Comparison of ENCODE assay signal across 12 cellular contexts in genomic region chr7:102688299-102689033, GRCh38. TPM values are rescaled to one million over a fixed set of nuclear protein-coding genes. Genes with fewer than 3 reads are reported as not detected.
DNase-seq lines count a peak whose midpoint lies in the region; ATAC-seq, FAIRE-seq and TF ChIP-seq lines count a peak whose summit lies in the region.
"Not testable (repeated sequence)": the region's sequence is repeated elsewhere in the genome, so short reads cannot be mapped to it uniquely, and the experiment has no call there.
"Had no signal": no experiment of that assay in that cellular context is flagged by ENCODE, and none has a peak within 500 bp of the region (broad histone marks: within the 10 kb centered on the region; RNA-seq: fewer than 3 reads in every experiment).

No MANE protein-coding gene starts in this region.

- H3K4me1 ChIP-seq in A549; naive thymus-derived CD4-positive, alpha-beta T cell (ENCODE audit: control insufficient read depth in 2 of 2, insufficient read depth in 2 of 2, low read length in 2 of 2): not testable (repeated sequence)

- not testable (repeated sequence) for H3K4me3 ChIP-seq in A549; naive thymus-derived CD4-positive, alpha-beta T cell (ENCODE audit: low read length)

- CTCF ChIA-PET in A549 (lab: Yijun Ruan, JAX); naive thymus-derived CD4-positive, alpha-beta T cell (lab: Charles Lee): not testable (repeated sequence)

- not testable (repeated sequence) for H3K36me3 ChIP-seq in naive thymus-derived CD4-positive, alpha-beta T cell (ENCODE audit: control insufficient read depth in 2 of 3, insufficient read depth in 3 of 3, low read length in 3 of 3)

- not testable (repeated sequence) for FAIRE-seq in A549 (lab: Jason Lieb, UNC)

- not testable (repeated sequence) for H3K9me3 Mint-ChIP-seq in effector memory CD8-positive, alpha-beta T cell; naive thymus-derived CD4-positive, alpha-beta T cell

- TF ChIP-seq RAD21 in A549 (conservative IDR thresholded peaks at IDR 0.05 in 1 of 2, IDR thresholded peaks at IDR 0.05 in 1 of 2) = not testable (repeated sequence)

- H3K36me3 Mint-ChIP-seq in effector memory CD8-positive, alpha-beta T cell (ENCODE audit: insufficient read depth); naive thymus-derived CD4-positive, alpha-beta T cell: not testable (repeated sequence)

- not testable (repeated sequence) for H3K27me3 ChIP-seq in naive thymus-derived CD4-positive, alpha-beta T cell (ENCODE audit: control insufficient read depth in 2 of 2, insufficient read depth in 2 of 2, low read length in 2 of 2)

- H3K27me3 Mint-ChIP-seq in effector memory CD8-positive, alpha-beta T cell; naive thymus-derived CD4-positive, alpha-beta T cell: not testable (repeated sequence)

- not testable (repeated sequence) for TF ChIP-seq EP300 in A549 (IDR thresholded peaks at IDR 0.05)

- not testable (repeated sequence) for H3K4me1 Mint-ChIP-seq in effector memory CD8-positive, alpha-beta T cell (ENCODE audit: low read depth in 2 of 2); naive thymus-derived CD4-positive, alpha-beta T cell

- POLR2A ChIA-PET in A549 (lab: Yijun Ruan, JAX); naive thymus-derived CD4-positive, alpha-beta T cell (lab: Charles Lee): not testable (repeated sequence)

- WGBS in A549 (ENCODE audit: missing lambda C conversion rate) = no CpG with 5 or more reads among the region's 37 CpGs

- not testable (repeated sequence) for H3K4me2 ChIP-seq in A549

- H3K4me3 Mint-ChIP-seq in effector memory CD8-positive, alpha-beta T cell; naive thymus-derived CD4-positive, alpha-beta T cell: not testable (repeated sequence)

- H3K27ac Mint-ChIP-seq in effector memory CD8-positive, alpha-beta T cell; naive thymus-derived CD4-positive, alpha-beta T cell: not testable (repeated sequence)

- ATAC-seq in A549 (peak; percentile 88 to 96), GM19023 (IDR thresholded peaks at IDR 0.05; ENCODE audit: unreplicated experiment) (peak; percentile 66), GM21526 (IDR thresholded peaks at IDR 0.05; ENCODE audit: low FRiP score, unreplicated experiment) (peak; percentile 48), HG02840 (IDR thresholded peaks at IDR 0.05; ENCODE audit: low FRiP score, unreplicated experiment) (peak; percentile 54), HG03175 (IDR thresholded peaks at IDR 0.05; ENCODE audit: unreplicated experiment) (peak; percentile 78), SK-N-SH treated with all-trans-retinoic acid at 6 μM for 48 hours (peak; percentile 82)
- peak; percentile 79 for ATAC-seq in effector memory CD8-positive, alpha-beta T cell (replicated peaks)
- ATAC-seq in naive thymus-derived CD4-positive, alpha-beta T cell = peak; percentile 93

- intact Hi-C loops in naive thymus-derived CD4-positive, alpha-beta T cell (cut with micrococcal nuclease) = not testable (repeated sequence)

- TF ChIP-seq POLR2A in A549 (IDR thresholded peaks at IDR 0.05; ENCODE audit: low read length) = not testable (repeated sequence)

- TF ChIP-seq CTCF in A549 (IDR thresholded peaks at IDR 0.05) = not testable (repeated sequence)

- H3K27ac ChIP-seq in A549; naive thymus-derived CD4-positive, alpha-beta T cell (ENCODE audit: low read depth, low read length): not testable (repeated sequence)

- not testable (repeated sequence) for H3K9me3 ChIP-seq in A549; naive thymus-derived CD4-positive, alpha-beta T cell (ENCODE audit: control insufficient read depth in 2 of 3, low read length in 3 of 3)

- not testable (repeated sequence) for DNase-seq in A549 (ENCODE audit: low read depth in 1 of 2, low spot score in 1 of 2); effector memory CD8-positive, alpha-beta T cell; naive thymus-derived CD4-positive, alpha-beta T cell

RNA-seq across cellular contexts. Expression of gene POLR2J2, which starts 17.0 kb away (rescaled TPM):
- polyA plus RNA-seq in A549 (2011; rRNA removed) (1.3 and 3.0 TPM in 2 replicates), A549 (2017; fragmentation: RNase III; extraction: RNeasy Plus Mini Kit Qiagen cat#74134 plus additional on column Dnase treatment) (0.19 to 0.53 TPM (median 0.43 TPM) in 3 replicates)
- polyA plus RNA-seq in A549 (2012; cell fraction: cytosol; rRNA removed) = 0.22 and 0.34 TPM in 2 replicates
- polyA plus RNA-seq in A549 (2012; cell fraction: nucleus; rRNA removed) = 1.5 and 1.6 TPM in 2 replicates
- polyA minus RNA-seq in A549 (2011; rRNA and poly(A)+ RNA removed) = 2.8 and 4.1 TPM in 2 replicates
- 10 to 100 TPM; 23.9 to 48.2 (median 31.1) TPM for total RNA-seq in naive thymus-derived CD4-positive, alpha-beta T cell
- polyA plus RNA-seq in naive thymus-derived CD4-positive, alpha-beta T cell = 1 to 10 TPM; 3.9 to 6.4 TPM

RNA-seq across cellular contexts. Expression of gene SPDYE2B, which starts 38.3 kb away (rescaled TPM):
- not detected in 2 replicates for polyA plus RNA-seq in A549 (2011; rRNA removed)
- not detected in 2 replicates for polyA plus RNA-seq in A549 (2012; cell fraction: cytosol; rRNA removed)
- not detected in 2 replicates for polyA plus RNA-seq in A549 (2012; cell fraction: nucleus; rRNA removed)
- polyA plus RNA-seq in A549 (2017; fragmentation: RNase III; extraction: RNeasy Plus Mini Kit Qiagen cat#74134 plus additional on column Dnase treatment) = not detected in 3 replicates
- polyA minus RNA-seq in A549 (2011; rRNA and poly(A)+ RNA removed) = not detected in 2 replicates
- total RNA-seq in naive thymus-derived CD4-positive, alpha-beta T cell = not detected
- not detected for polyA plus RNA-seq in naive thymus-derived CD4-positive, alpha-beta T cell
- total RNA-seq: adrenal gland, liver, SK-MEL-5 had no signal
- polyA plus RNA-seq: adrenal gland, IgD-negative memory B cell had no signal

RNA-seq across cellular contexts. Expression of gene UPK3BL1, which starts 45.9 kb away (rescaled TPM):
- polyA plus RNA-seq in A549 (2011; rRNA removed) (17.4 and 19.4 TPM in 2 replicates), A549 (2017; fragmentation: RNase III; extraction: RNeasy Plus Mini Kit Qiagen cat#74134 plus additional on column Dnase treatment) (7.9 to 10.2 TPM (median 8.2 TPM) in 3 replicates)
- 18.7 and 27.7 TPM in 2 replicates for polyA plus RNA-seq in A549 (2012; cell fraction: cytosol; rRNA removed)
- polyA plus RNA-seq in A549 (2012; cell fraction: nucleus; rRNA removed) = 149 and 158 TPM in 2 replicates
- 11.0 and 11.9 TPM in 2 replicates for polyA minus RNA-seq in A549 (2011; rRNA and poly(A)+ RNA removed)
- total RNA-seq in naive thymus-derived CD4-positive, alpha-beta T cell = 100 to 1,000 TPM in 2 of 5 experiments, 10 to 100 TPM in 3; 25.9 to 107 (median 49.2) TPM
- polyA plus RNA-seq in naive thymus-derived CD4-positive, alpha-beta T cell = 10 to 100 TPM; 26.5 to 27.3 TPM
